ENCODE assay signal across 8 cellular contexts in the genomic region with DNA sequence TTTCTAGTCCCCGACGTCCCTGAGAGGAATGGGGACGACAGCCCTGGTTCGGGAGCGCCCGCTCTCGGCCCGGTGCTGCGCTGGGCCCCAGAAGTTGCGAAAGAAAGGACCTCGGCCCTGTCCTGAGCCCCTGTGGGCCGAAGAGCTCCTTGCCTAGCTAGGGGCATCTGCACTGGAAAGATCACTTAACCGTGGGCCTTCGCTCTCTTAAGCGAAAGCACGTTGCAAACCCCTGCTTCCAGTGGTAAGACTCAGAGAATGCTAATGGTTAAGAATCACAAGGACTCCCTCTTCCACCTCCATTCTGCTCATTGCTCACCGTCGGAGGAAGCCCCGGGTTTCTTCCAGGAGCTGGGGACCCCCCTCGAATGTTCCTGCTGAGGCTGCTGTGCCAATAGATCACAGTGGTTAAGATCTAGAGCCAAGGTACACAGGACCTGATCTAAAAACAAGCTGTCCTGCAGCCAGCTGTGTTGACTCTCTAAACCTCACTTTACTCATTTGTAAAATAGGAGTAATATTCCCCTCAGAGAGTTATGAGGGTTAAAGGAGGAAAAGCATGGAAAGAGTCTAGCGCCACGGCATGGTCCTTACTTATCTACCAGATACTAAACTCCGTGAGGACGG. TPM values are rescaled to one million over a fixed set of nuclear protein-coding genes. Genes with fewer than 3 reads are reported as not detected.
DNase-seq lines count a peak whose midpoint lies in the region; ATAC-seq and TF ChIP-seq lines count a peak whose summit lies in the region.

No MANE protein-coding gene starts in this region.

- H3K9ac ChIP-seq in SK-N-SH: peak overlapping the region; percentile 85
- peak overlapping the region; percentile 74 for H3K9ac ChIP-seq in neural cell (ENCODE audit: low read length)

- H3K4me1 ChIP-seq in SK-N-SH (ENCODE audit: control insufficient read depth in 1 of 2, insufficient read depth in 2 of 2, low read depth in 1 of 2, low read length in 1 of 2) (peaks cover 5 to 19% of the 10 kb centered on the region in 2 experiments; a peak in 3 of 4 replicates), ectodermal cell (ENCODE audit: control insufficient read depth, insufficient read depth, low read length) (peaks cover 4% of the 10 kb centered on the region)

- TF ChIP-seq RAD21 in SK-N-SH (IDR thresholded peaks at IDR 0.05; ENCODE audit: low read length): no peak
- TF ChIP-seq RAD21 in neural cell (conservative IDR thresholded peaks at IDR 0.05): no peak

- H3K27me3 ChIP-seq in SK-N-SH (ENCODE audit: insufficient read depth) (no peaks in the 10 kb centered on the region), ectodermal cell (ENCODE audit: control insufficient read depth, insufficient read depth, low read length, poor library complexity, severe bottlenecking) (no peaks in the 10 kb centered on the region), neural cell (ENCODE audit: insufficient read depth, low read depth, low read length) (peaks cover 2% of the 10 kb centered on the region)

- TF ChIP-seq EP300 in SK-N-SH (IDR thresholded peaks at IDR 0.05; ENCODE audit: borderline replicate concordance in 1 of 2, low read depth in 1 of 2, low read length in 1 of 2): no peak
- TF ChIP-seq EP300 in neural cell (conservative IDR thresholded peaks at IDR 0.05; ENCODE audit: poor library complexity, severe bottlenecking): no peak

- DNase-seq in SK-N-SH: no peak
- peak; percentile 26 for DNase-seq in NAMALWA (ENCODE audit: low spot score)
- no peak for DNase-seq in NCI-H345 treated with DMSO at 0.1 percent for 48 hours (lab: John Stamatoyannopoulos, UW; ENCODE audit: unreplicated experiment)
- DNase-seq in iPS-NIHi7 (ENCODE audit: extremely low spot score): no peak

- TF ChIP-seq CTCF in SK-N-SH (IDR thresholded peaks at IDR 0.05) (no peak), neural cell (IDR thresholded peaks at IDR 0.05; ENCODE audit: poor library complexity, severe bottlenecking) (no peak)

- H3K79me2 ChIP-seq in SK-N-SH (ENCODE audit: insufficient read depth) (peaks cover 54% of the 10 kb centered on the region), neural cell (replicated peaks; ENCODE audit: insufficient read depth, low read length) (peaks cover 34% of the 10 kb centered on the region)

- POLR2A ChIA-PET in SK-N-SH (lab: Yijun Ruan, JAX): interaction anchor here (1.2 to 1.4 kb wide), 3 partner anchors 67 to 104 kb away, joined by 3 to 7 read pairs (median 5); no protein-coding TSS in a partner anchor

- H3K4me2 ChIP-seq in SK-N-SH: peak overlapping the region; percentile 87
- peak overlapping the region; percentile 90 for H3K4me2 ChIP-seq in neural cell (ENCODE audit: low read length)

- CTCF ChIA-PET in SK-N-SH (lab: Yijun Ruan, JAX): interaction anchor here (12.6 to 14.6 kb wide), 2 partner anchors 19 to 104 kb away, joined by 112 to 139 read pairs; no protein-coding TSS in a partner anchor

- peaks cover 5% of the 10 kb centered on the region for H3F3A ChIP-seq in SK-N-SH (replicated peaks; ENCODE audit: insufficient read depth)
- peaks cover 8% of the 10 kb centered on the region for H3F3A ChIP-seq in neural cell (ENCODE audit: insufficient read depth, low read length, poor library complexity, severe bottlenecking)

- H4K20me1 ChIP-seq in SK-N-SH (ENCODE audit: insufficient read depth) (peaks cover 27% of the 10 kb centered on the region), neural cell (ENCODE audit: insufficient read depth) (no peaks in the 10 kb centered on the region)

- ATAC-seq in SK-N-SH treated with all-trans-retinoic acid at 6 μM for 48 hours: no peak
- ATAC-seq in HG02840 (IDR thresholded peaks at IDR 0.05; ENCODE audit: low FRiP score, unreplicated experiment): no peak

- H3K36me3 ChIP-seq in SK-N-SH (replicated peaks in 1 of 2; ENCODE audit: control insufficient read depth in 1 of 2, insufficient read depth in 2 of 2, low read length in 1 of 2): peaks cover 27 to 28% of the 10 kb centered on the region in 2 experiments
- H3K36me3 ChIP-seq in ectodermal cell (ENCODE audit: control insufficient read depth, insufficient read depth, low read length): peaks cover 1% of the 10 kb centered on the region
- H3K36me3 ChIP-seq in neural cell (ENCODE audit: insufficient read depth, low read length): peaks cover 22% of the 10 kb centered on the region

- WGBS in SK-N-SH (ENCODE audit: low lambda C conversion rate): 6% methylated on average over 19 of the region's 24 CpGs
- 15 to 17% methylated on average over 24 of the region's 24 CpGs for WGBS in ectodermal cell, 2 experiments

- H2AFZ ChIP-seq in SK-N-SH (ENCODE audit: low read depth): no peak overlapping the region; the same call in 1 of the 2 replicates
- H2AFZ ChIP-seq in neural cell (ENCODE audit: low read depth, low read length): no peak overlapping the region

- H3K9me2 ChIP-seq in SK-N-SH (no peaks in the 10 kb centered on the region), neural cell (ENCODE audit: insufficient read depth, low read length) (no peaks in the 10 kb centered on the region)

- H3K4me3 ChIP-seq in SK-N-SH (ENCODE audit: low read depth in 2 of 2, low read length in 1 of 2) (peak overlapping the region; percentile 67 to 98), ectodermal cell (ENCODE audit: insufficient read depth, low read depth, low read length) (peak overlapping the region; percentile 89), neural cell (ENCODE audit: low read length) (peak overlapping the region; percentile 85)

- no peaks in the 10 kb centered on the region for H3K9me3 ChIP-seq in SK-N-SH
- H3K9me3 ChIP-seq in ectodermal cell (ENCODE audit: control insufficient read depth, low read length): no peaks in the 10 kb centered on the region
- no peaks in the 10 kb centered on the region for H3K9me3 ChIP-seq in neural cell (ENCODE audit: low read length)

- peak overlapping the region; percentile 71 to 75; a peak in 3 of 4 replicates for H3K27ac ChIP-seq in SK-N-SH (ENCODE audit: low read depth in 2 of 2, low read length in 1 of 2)
- H3K27ac ChIP-seq in ectodermal cell (ENCODE audit: insufficient read depth, low read depth, low read length, poor library complexity, severe bottlenecking): peak overlapping the region; percentile 81
- H3K27ac ChIP-seq in neural cell (ENCODE audit: low read length): peak overlapping the region; percentile 17

TF ChIP-seq in SK-N-SH, 30 proteins besides CTCF, POLR2A, EP300 and RAD21 (continues in another document):
- TF ChIP-seq, protein P1, sequence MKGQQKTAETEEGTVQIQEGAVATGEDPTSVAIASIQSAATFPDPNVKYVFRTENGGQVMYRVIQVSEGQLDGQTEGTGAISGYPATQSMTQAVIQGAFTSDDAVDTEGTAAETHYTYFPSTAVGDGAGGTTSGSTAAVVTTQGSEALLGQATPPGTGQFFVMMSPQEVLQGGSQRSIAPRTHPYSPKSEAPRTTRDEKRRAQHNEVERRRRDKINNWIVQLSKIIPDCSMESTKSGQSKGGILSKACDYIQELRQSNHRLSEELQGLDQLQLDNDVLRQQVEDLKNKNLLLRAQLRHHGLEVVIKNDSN (IDR thresholded peaks at IDR 0.05; ENCODE audit: borderline replicate concordance, low read depth): no peak
- no peak for TF ChIP-seq FOSL2 (IDR thresholded peaks at IDR 0.05; ENCODE audit: borderline replicate concordance, low read depth)
- no peak for TF ChIP-seq RFX5 (IDR thresholded peaks at IDR 0.05; ENCODE audit: low read length)
- TF ChIP-seq ELF1 (IDR thresholded peaks at IDR 0.05): no peak
- TF ChIP-seq FOXM1 (IDR thresholded peaks at IDR 0.05; ENCODE audit: low read depth): no peak

TF ChIP-seq in SK-N-SH treated with all-trans-retinoic acid at 6 μM for 48 hours, 23 proteins besides CTCF, POLR2A, EP300 and RAD21:
- TF ChIP-seq ARNTL (CRISPR knock-in tag; IDR thresholded peaks at IDR 0.05; ENCODE audit: borderline replicate concordance, low read depth): no peak
- TF ChIP-seq CSDC2 (CRISPR knock-in tag; IDR thresholded peaks at IDR 0.05): no peak
- TF ChIP-seq ESRRG (CRISPR knock-in tag; IDR thresholded peaks at IDR 0.05): no peak

TF ChIP-seq in neural cell, 6 proteins besides CTCF, POLR2A, EP300 and RAD21:
- TF ChIP-seq TAF1 (IDR thresholded peaks at IDR 0.05; ENCODE audit: low read depth) (no peak), SMC3 (conservative IDR thresholded peaks at IDR 0.05; ENCODE audit: poor library complexity) (no peak), POLR2AphosphoS5 (IDR thresholded peaks at IDR 0.05) (no peak), EZH2 (IDR thresholded peaks at IDR 0.05; ENCODE audit: borderline replicate concordance, insufficient read depth, low read length, poor library complexity, severe bottlenecking) (no peak), MXI1 (conservative IDR thresholded peaks at IDR 0.05; ENCODE audit: poor library complexity, severe bottlenecking) (no peak)

RNA-seq across cellular contexts. Expression of gene VAMP3, which starts 0.7 kb away (rescaled TPM):
- 96.4 and 114 TPM in 2 replicates for polyA plus RNA-seq in SK-N-SH (2012; rRNA removed)
- polyA plus RNA-seq in SK-N-SH (2012; cell fraction: cytosol; rRNA removed): 141 and 168 TPM in 2 replicates
- polyA plus RNA-seq in SK-N-SH (2012; cell fraction: nucleus; rRNA removed): 41.4 and 66.9 TPM in 2 replicates
- 61.3 TPM for polyA plus RNA-seq in ectodermal cell (2013, experiment 1 of 4)
- 63.7 TPM for polyA plus RNA-seq in ectodermal cell (2013, experiment 2 of 4)
- 57.1 TPM for polyA plus RNA-seq in ectodermal cell (2013, experiment 3 of 4)
- polyA plus RNA-seq in ectodermal cell (2013, experiment 4 of 4): 62.7 TPM
- 20.2 and 22.1 TPM in 2 replicates for polyA plus RNA-seq in neural cell
- polyA minus RNA-seq in neural cell: 19.5 and 29.5 TPM in 2 replicates

RNA-seq across cellular contexts. Expression of gene PER3, which starts 12.3 kb away (rescaled TPM):
- polyA plus RNA-seq in SK-N-SH (2012; rRNA removed): 6.0 and 7.3 TPM in 2 replicates
- 4.2 and 5.0 TPM in 2 replicates for polyA plus RNA-seq in SK-N-SH (2012; cell fraction: cytosol; rRNA removed)
- polyA plus RNA-seq in SK-N-SH (2012; cell fraction: nucleus; rRNA removed): 12.1 and 14.3 TPM in 2 replicates
- polyA plus RNA-seq in ectodermal cell (2013, experiment 1 of 4): 9.8 TPM
- 11.0 TPM for polyA plus RNA-seq in ectodermal cell (2013, experiment 2 of 4)
- polyA plus RNA-seq in ectodermal cell (2013, experiment 3 of 4): 9.5 TPM
- 12.6 TPM for polyA plus RNA-seq in ectodermal cell (2013, experiment 4 of 4)
- 0.64 and 0.84 TPM in 2 replicates for polyA plus RNA-seq in neural cell
- polyA minus RNA-seq in neural cell: 1.7 and 2.4 TPM in 2 replicates

Comparison
In these comparisons a context has a peak if more than half of its experiments do, and no peak if none do; other contexts are left out.
1. H3K27ac ChIP-seq: peak in every context shown above with its lines; median percentile 81 in ectodermal cell; 73 in SK-N-SH; 17 in neural cell.